In the genomic region with DNA sequence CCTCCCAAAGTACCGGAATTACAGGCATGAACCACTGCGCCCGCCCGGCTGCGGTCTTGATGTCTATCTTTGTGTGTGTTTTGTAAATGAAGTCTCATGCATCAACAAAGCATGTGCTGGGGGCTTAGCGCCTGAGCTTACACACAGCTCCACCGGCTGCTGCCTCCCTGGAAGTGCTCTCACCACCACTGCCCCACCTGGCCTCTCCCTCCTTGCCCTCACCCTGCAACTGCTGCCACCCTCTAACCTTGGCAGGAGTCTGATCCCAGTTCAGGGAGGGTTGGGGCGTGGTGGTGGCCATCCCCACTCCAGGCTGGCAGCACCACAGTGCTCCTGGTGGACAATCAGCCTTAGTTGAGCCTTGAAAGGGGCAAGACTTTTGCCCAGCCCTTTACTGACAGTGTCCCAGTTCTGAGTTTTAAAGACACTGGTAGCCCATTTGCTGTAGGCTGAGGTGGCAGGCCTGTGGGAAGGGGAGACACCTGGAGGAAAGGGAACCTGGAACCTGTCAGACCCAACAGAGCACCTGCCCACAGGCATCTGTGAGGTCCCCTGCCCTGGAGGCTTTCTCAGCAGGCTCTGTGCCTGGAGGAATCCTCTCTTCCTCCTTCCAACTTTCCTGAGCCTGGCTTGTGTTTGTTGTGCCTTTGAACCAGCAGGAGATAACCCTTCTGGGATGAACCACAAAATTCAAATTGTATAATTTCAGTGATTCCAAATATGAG, we compare ENCODE assay signal across 13 cellular contexts. TPM values are rescaled to one million over a fixed set of nuclear protein-coding genes. Genes with fewer than 3 reads are reported as not detected.
A peak's percentile ranks its signal among the peaks of the same experiment; 100 is the strongest.
DNase-seq lines count a peak whose midpoint lies in the region; ATAC-seq and TF ChIP-seq lines count a peak whose summit lies in the region.
"Had no signal": no experiment of that assay in that cellular context is flagged by ENCODE, and none has a peak within 500 bp of the region (broad histone marks: within the 10 kb centered on the region; RNA-seq: fewer than 3 reads in every experiment).

No MANE protein-coding gene starts in this region.

- H3K18ac ChIP-seq in trophoblast cell (ENCODE audit: low read length), result peak overlapping the region; percentile 97

- H4K8ac ChIP-seq in trophoblast cell (ENCODE audit: low read depth, low read length), result peak overlapping the region; percentile 91

- H3K9me3 ChIP-seq in DND-41 (ENCODE audit: insufficient read depth, low read length, severe bottlenecking) (no peaks in the 10 kb centered on the region), RWPE2 (ENCODE audit: severe bottlenecking) (no peaks in the 10 kb centered on the region), trophoblast cell (ENCODE audit: insufficient read depth, low read depth, low read length) (no peaks in the 10 kb centered on the region)
- H3K9me3 ChIP-seq: HAP-1, heart left ventricle had no signal

- H2BK12ac ChIP-seq in trophoblast cell (ENCODE audit: low read length), result peak overlapping the region; percentile 98

- no CpG with 5 or more reads among the region's 8 CpGs for WGBS in trophoblast cell (ENCODE audit: extremely low coverage, insufficient coverage, insufficient read length)

- H4K91ac ChIP-seq in trophoblast cell (ENCODE audit: low read depth, low read length), result peak overlapping the region; percentile 97

- peak overlapping the region; percentile 79 for H4K12ac ChIP-seq in trophoblast cell (ENCODE audit: low read depth, low read length)

- H3K14ac ChIP-seq in trophoblast cell (ENCODE audit: low read length), result peak overlapping the region; percentile 98

- H3K27ac ChIP-seq in DND-41 (ENCODE audit: low read length) (no peak overlapping the region), RWPE2 (ENCODE audit: poor library complexity, severe bottlenecking) (no peak overlapping the region), trophoblast cell (ENCODE audit: low read depth, low read length) (peak overlapping the region; percentile 92)
- H3K27ac ChIP-seq: heart left ventricle had no signal

- DNase-seq in DND-41, result no peak
- DNase-seq in RWPE2 (ENCODE audit: low spot score), result no peak
- peak; percentile 84 for DNase-seq in islet precursor cell
- DNase-seq in trophoblast cell, result peak; percentile 84 to 88
- no peak for DNase-seq in amniotic stem cell (lab: John Stamatoyannopoulos, UW)
- DNase-seq in COLO668 (lab: John Stamatoyannopoulos, UW; ENCODE audit: unreplicated experiment), result no peak
- DNase-seq: dermis blood vessel endothelial cell; heart left ventricle; stimulated activated CD4-positive, alpha-beta T cell treated with anti-CD3 and anti-CD28 coated beads, Interleukin-15, amount 100 ng/mL, for 24 hours; stimulated activated naive CD8-positive, alpha-beta T cell treated with anti-CD3 and anti-CD28 coated beads, Interleukin-15, amount 100 ng/mL, for 72 hours had no signal

- ATAC-seq in DND-41 (ENCODE audit: insufficient read depth, low read depth) (0 out of 3 replicates have a peak, but pooled peaks have one; percentile 25), RWPE2 (ENCODE audit: low read depth) (peak; percentile 34; the same call in 1 of the 3 replicates), GM19351 (IDR thresholded peaks at IDR 0.05; ENCODE audit: unreplicated experiment) (no peak), GM18520 (IDR thresholded peaks at IDR 0.05; ENCODE audit: unreplicated experiment) (no peak)
- ATAC-seq: heart left ventricle; stimulated activated naive CD8-positive, alpha-beta T cell treated with anti-CD3 and anti-CD28 coated beads, Interleukin-15, amount 100 ng/mL, for 72 hours had no signal

- H3K4me2 ChIP-seq in DND-41 (ENCODE audit: insufficient read depth, low read length) (no peak overlapping the region), trophoblast cell (ENCODE audit: low read length) (no peak overlapping the region)

- peak overlapping the region; percentile 95 for H2BK5ac ChIP-seq in trophoblast cell (ENCODE audit: low read depth, low read length, poor library complexity)

- H3K79me2 ChIP-seq in DND-41 (ENCODE audit: insufficient read depth, low read length) (no peaks in the 10 kb centered on the region), trophoblast cell (ENCODE audit: control insufficient read depth, insufficient read depth, low read length, poor library complexity) (peaks cover 4% of the 10 kb centered on the region)

- H3K9ac ChIP-seq in DND-41 (ENCODE audit: low read depth, low read length) (no peak overlapping the region), trophoblast cell (ENCODE audit: low read length) (no peak overlapping the region)

- H2BK120ac ChIP-seq in trophoblast cell (ENCODE audit: insufficient read depth, low read length, poor library complexity), result peak overlapping the region; percentile 98

- H3K4ac ChIP-seq in trophoblast cell (ENCODE audit: low read depth, low read length), result peak overlapping the region; percentile 90

- TF ChIP-seq CTCF in DND-41 (IDR thresholded peaks at IDR 0.05; ENCODE audit: borderline replicate concordance, extremely low read depth, low read length, poor library complexity, severe bottlenecking), result no peak
- no peak for TF ChIP-seq CTCF in RWPE2 (IDR thresholded peaks at IDR 0.05; ENCODE audit: poor library complexity, severe bottlenecking)

- H2AFZ ChIP-seq in DND-41 (ENCODE audit: low read depth, low read length) (no peak overlapping the region), trophoblast cell (ENCODE audit: insufficient read depth, low read length, poor library complexity) (peak overlapping the region; percentile 58)

- H3K27me3 ChIP-seq in DND-41 (ENCODE audit: insufficient read depth, low read length, poor library complexity), result no peaks in the 10 kb centered on the region
- no peaks in the 10 kb centered on the region for H3K27me3 ChIP-seq in RWPE2 (ENCODE audit: insufficient read depth, poor library complexity, severe bottlenecking)
- H3K27me3 ChIP-seq in trophoblast cell (ENCODE audit: insufficient read depth, low read length), result no peaks in the 10 kb centered on the region
- H3K27me3 ChIP-seq: heart left ventricle had no signal

- H4K20me1 ChIP-seq in DND-41 (ENCODE audit: insufficient read depth, low read length), result no peaks in the 10 kb centered on the region

- peaks cover 30% of the 10 kb centered on the region for H3K79me1 ChIP-seq in trophoblast cell (ENCODE audit: low read length)

- H3K4me3 ChIP-seq in DND-41 (ENCODE audit: low read depth in 1 of 2, low read length in 2 of 2), result no peak overlapping the region
- no peak overlapping the region for H3K4me3 ChIP-seq in RWPE2 (ENCODE audit: severe bottlenecking)
- no peak overlapping the region for H3K4me3 ChIP-seq in trophoblast cell (ENCODE audit: low read depth, low read length)
- H3K4me3 ChIP-seq: HAP-1, heart left ventricle had no signal

- no peaks in the 10 kb centered on the region for H3K4me1 ChIP-seq in DND-41 (ENCODE audit: insufficient read depth, low read length)
- peaks cover 9% of the 10 kb centered on the region for H3K4me1 ChIP-seq in RWPE2 (ENCODE audit: insufficient read depth, poor library complexity, severe bottlenecking)
- peaks cover 26 to 31% of the 10 kb centered on the region in 2 experiments for H3K4me1 ChIP-seq in trophoblast cell (ENCODE audit: control insufficient read depth in 1 of 2, insufficient read depth in 2 of 2, low read length in 2 of 2)

- peaks cover 6% of the 10 kb centered on the region; the same call in 1 of the 2 replicates for H3K36me3 ChIP-seq in DND-41 (ENCODE audit: insufficient read depth, low read length)
- H3K36me3 ChIP-seq in RWPE2 (ENCODE audit: low read depth), result peaks cover 11% of the 10 kb centered on the region
- peaks cover 2% of the 10 kb centered on the region in 2 experiments for H3K36me3 ChIP-seq in trophoblast cell (ENCODE audit: control insufficient read depth in 1 of 2, insufficient read depth in 2 of 2, low read length in 2 of 2)
- H3K36me3 ChIP-seq: HAP-1 had no signal

- peak overlapping the region; percentile 98 for H2AK5ac ChIP-seq in trophoblast cell (ENCODE audit: low read length)

- no peak overlapping the region for H3K23ac ChIP-seq in trophoblast cell (ENCODE audit: low read length)

RNA-seq across cellular contexts. Expression of a gene that starts 42.4 kb away (rescaled TPM):
- 84.5 and 89.9 TPM in 2 replicates for polyA plus RNA-seq in trophoblast cell (2013)

Comparison
In these comparisons a context has a peak if more than half of its experiments do, and no peak if none do; other contexts are left out.
1. ATAC-seq: peak in DND-41 (single experiment) and RWPE2 (single experiment); none in GM19351 (single experiment) and GM18520 (single experiment).
2. DNase-seq: peak in islet precursor cell (single experiment) and trophoblast cell (2 of 2); none in DND-41 (single experiment), RWPE2 (single experiment), amniotic stem cell (single experiment) and COLO668 (single experiment).